In genomic region chr4:78059524-78059889, GRCh38 we compare ENCODE assay signal across 8 cellular contexts. TPM values are rescaled to one million over a fixed set of nuclear protein-coding genes. Genes with fewer than 3 reads are reported as not detected.
DNase-seq lines count a peak whose midpoint lies in the region; ATAC-seq and TF ChIP-seq lines count a peak whose summit lies in the region.

No MANE protein-coding gene starts in this region.

- DNase-seq in DMS53 treated with DMSO at 0.1 percent for 48 hours (lab: John Stamatoyannopoulos, UW; ENCODE audit: unreplicated experiment) (peak; percentile 76), HuH-7.5 (ENCODE audit: low spot score) (peak; percentile 71), NOMO-1 treated with dmso at 0.1 percent for 144 hours (lab: John Stamatoyannopoulos, UW; ENCODE audit: unreplicated experiment) (peak; percentile 23), brain microvascular endothelial cell (peak; percentile 60), sigmoid colon (peak; percentile 70)

- peaks cover 0 to 32% (median 17%) of the 10 kb centered on the region in 4 donors for H3K4me1 ChIP-seq in sigmoid colon

- H3K9me3 ChIP-seq in sigmoid colon = no peaks in the 10 kb centered on the region

- H3K4me3 ChIP-seq in brain microvascular endothelial cell (ENCODE audit: low read depth, low read length) = peak overlapping the region; percentile 68
- peak overlapping the region; percentile 92 for H3K4me3 ChIP-seq in iPS-11a (ENCODE audit: low read depth, low read length)
- H3K4me3 ChIP-seq in sigmoid colon = peak overlapping the region; percentile 42 to 63 (median 56)

- TF ChIP-seq CTCF in brain microvascular endothelial cell (IDR thresholded peaks at IDR 0.05; ENCODE audit: low read depth, low read length, missing control alignments) = peak; percentile 79
- TF ChIP-seq CTCF in sigmoid colon (IDR thresholded peaks at IDR 0.05) = peak; percentile 16 to 65 (median 42)

- in situ Hi-C loops in brain microvascular endothelial cell (cut with HindIII; ENCODE audit: low pct_ligation_motif_present, low sequenced_read_pairs) = no loop called here

- WGBS in sigmoid colon, 2 donors = 2 to 12% methylated on average over 7 of the region's 7 CpGs

- TF ChIP-seq POLR2A in sigmoid colon (IDR thresholded peaks at IDR 0.05) = no peak

- TF ChIP-seq EP300 in sigmoid colon (IDR thresholded peaks at IDR 0.05) = no peak

- no peak for ATAC-seq in HG02623 (IDR thresholded peaks at IDR 0.05; ENCODE audit: unreplicated experiment)
- ATAC-seq in HG02973 (IDR thresholded peaks at IDR 0.05; ENCODE audit: unreplicated experiment) = no peak

- H3K36me3 ChIP-seq in brain microvascular endothelial cell (replicated peaks) (no peaks in the 10 kb centered on the region), sigmoid colon (no peaks in the 10 kb centered on the region)

- intact Hi-C loops in sigmoid colon (cut with DNase I) = loop anchor here (5.0 to 10.0 kb wide), 2 partner anchors 242 to 455 kb away; partner anchors contain the start of gene CNOT6L

- H3K27me3 ChIP-seq in brain microvascular endothelial cell (replicated peaks) = no peaks in the 10 kb centered on the region
- H3K27me3 ChIP-seq in sigmoid colon = no peaks in the 10 kb centered on the region

- H3K27ac ChIP-seq in brain microvascular endothelial cell (no peak overlapping the region), sigmoid colon (peak overlapping the region; percentile 75 to 89 (median 83))

RNA-seq across cellular contexts. Expression of gene FRAS1, which starts 2.4 kb away (rescaled TPM):
- total RNA-seq in sigmoid colon = 10 to 100 TPM in 2 of 4 donors, 1 to 10 TPM in 2; 5.4 to 22.4 (median 12.9) TPM
- polyA plus RNA-seq in sigmoid colon = under 1 TPM in 2 of 3 donors, not detected in 1; under 0.01 to 0.58 TPM

Comparison
In these comparisons a context has a peak if more than half of its experiments do, and no peak if none do; other contexts are left out.
1. DNase-seq: peak in every context shown above with its lines; median percentile 76 in DMS53 treated with DMSO at 0.1 percent for 48 hours; 71 in HuH-7.5; 70 in sigmoid colon; 60 in brain microvascular endothelial cell; 23 in NOMO-1 treated with dmso at 0.1 percent for 144 hours.